In the genomic region with DNA sequence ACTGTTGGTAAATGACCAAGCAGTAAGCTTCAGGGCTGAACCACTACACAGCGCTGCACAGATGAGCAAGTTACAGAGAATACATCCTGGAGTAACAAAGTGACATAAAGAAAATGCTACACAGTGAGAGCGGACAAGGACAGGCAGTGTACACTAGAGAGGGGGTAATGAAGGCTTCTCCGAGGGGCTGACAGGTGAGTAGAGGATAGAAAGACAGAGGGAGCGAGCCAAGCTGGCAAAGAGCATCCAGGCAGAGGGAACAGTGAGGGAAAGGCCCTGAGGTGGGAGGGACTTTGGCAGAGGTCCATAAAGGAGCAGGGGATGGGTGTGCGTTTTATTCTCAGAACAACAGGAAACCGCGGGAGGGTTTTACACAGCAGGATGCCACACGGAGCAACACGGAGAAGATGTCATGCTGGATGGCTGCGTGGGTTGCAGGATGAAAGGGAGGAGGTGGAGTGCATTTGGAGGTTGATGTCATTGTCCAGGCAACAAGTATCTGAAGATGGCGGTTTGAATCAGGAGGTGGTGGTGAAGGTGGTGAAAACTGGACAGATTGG, we compare ENCODE assay signal across 1 cellular context.
TF ChIP-seq lines count a peak whose summit lies in the region.

No MANE protein-coding gene starts in this region.

TF ChIP-seq in GM23338, 12 proteins besides CTCF, POLR2A, EP300 and RAD21:
- TF ChIP-seq, protein P1, sequence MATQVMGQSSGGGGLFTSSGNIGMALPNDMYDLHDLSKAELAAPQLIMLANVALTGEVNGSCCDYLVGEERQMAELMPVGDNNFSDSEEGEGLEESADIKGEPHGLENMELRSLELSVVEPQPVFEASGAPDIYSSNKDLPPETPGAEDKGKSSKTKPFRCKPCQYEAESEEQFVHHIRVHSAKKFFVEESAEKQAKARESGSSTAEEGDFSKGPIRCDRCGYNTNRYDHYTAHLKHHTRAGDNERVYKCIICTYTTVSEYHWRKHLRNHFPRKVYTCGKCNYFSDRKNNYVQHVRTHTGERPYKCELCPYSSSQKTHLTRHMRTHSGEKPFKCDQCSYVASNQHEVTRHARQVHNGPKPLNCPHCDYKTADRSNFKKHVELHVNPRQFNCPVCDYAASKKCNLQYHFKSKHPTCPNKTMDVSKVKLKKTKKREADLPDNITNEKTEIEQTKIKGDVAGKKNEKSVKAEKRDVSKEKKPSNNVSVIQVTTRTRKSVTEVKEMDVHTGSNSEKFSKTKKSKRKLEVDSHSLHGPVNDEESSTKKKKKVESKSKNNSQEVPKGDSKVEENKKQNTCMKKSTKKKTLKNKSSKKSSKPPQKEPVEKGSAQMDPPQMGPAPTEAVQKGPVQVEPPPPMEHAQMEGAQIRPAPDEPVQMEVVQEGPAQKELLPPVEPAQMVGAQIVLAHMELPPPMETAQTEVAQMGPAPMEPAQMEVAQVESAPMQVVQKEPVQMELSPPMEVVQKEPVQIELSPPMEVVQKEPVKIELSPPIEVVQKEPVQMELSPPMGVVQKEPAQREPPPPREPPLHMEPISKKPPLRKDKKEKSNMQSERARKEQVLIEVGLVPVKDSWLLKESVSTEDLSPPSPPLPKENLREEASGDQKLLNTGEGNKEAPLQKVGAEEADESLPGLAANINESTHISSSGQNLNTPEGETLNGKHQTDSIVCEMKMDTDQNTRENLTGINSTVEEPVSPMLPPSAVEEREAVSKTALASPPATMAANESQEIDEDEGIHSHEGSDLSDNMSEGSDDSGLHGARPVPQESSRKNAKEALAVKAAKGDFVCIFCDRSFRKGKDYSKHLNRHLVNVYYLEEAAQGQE (IDR thresholded peaks at IDR 0.05; ENCODE audit: unreplicated experiment), result no peak
- TF ChIP-seq STAT1 (IDR thresholded peaks at IDR 0.05; ENCODE audit: unreplicated experiment) (no peak), JUNB (IDR thresholded peaks at IDR 0.05; ENCODE audit: unreplicated experiment) (no peak), ZNF114 (CRISPR knock-in tag; IDR thresholded peaks at IDR 0.05) (no peak), NANOG (IDR thresholded peaks at IDR 0.05; ENCODE audit: borderline replicate concordance) (no peak), EZH2phosphoT487 (IDR thresholded peaks at IDR 0.05; ENCODE audit: unreplicated experiment) (no peak)
- TF ChIP-seq, protein P2, sequence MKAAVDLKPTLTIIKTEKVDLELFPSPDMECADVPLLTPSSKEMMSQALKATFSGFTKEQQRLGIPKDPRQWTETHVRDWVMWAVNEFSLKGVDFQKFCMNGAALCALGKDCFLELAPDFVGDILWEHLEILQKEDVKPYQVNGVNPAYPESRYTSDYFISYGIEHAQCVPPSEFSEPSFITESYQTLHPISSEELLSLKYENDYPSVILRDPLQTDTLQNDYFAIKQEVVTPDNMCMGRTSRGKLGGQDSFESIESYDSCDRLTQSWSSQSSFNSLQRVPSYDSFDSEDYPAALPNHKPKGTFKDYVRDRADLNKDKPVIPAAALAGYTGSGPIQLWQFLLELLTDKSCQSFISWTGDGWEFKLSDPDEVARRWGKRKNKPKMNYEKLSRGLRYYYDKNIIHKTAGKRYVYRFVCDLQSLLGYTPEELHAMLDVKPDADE (IDR thresholded peaks at IDR 0.05), result no peak
